In genomic region chr13:51804295-51805172, GRCh38 we compare ENCODE assay signal across 8 cellular contexts. TPM values are rescaled to one million over a fixed set of nuclear protein-coding genes. Genes with fewer than 3 reads are reported as not detected.
DNase-seq lines count a peak whose midpoint lies in the region; ATAC-seq, FAIRE-seq and TF ChIP-seq lines count a peak whose summit lies in the region.

No MANE protein-coding gene starts in this region.

- H3K27me3 Mint-ChIP-seq in WTC11 (ENCODE audit: low read depth) (peaks cover 4% of the 10 kb centered on the region; the same call in 1 of the 2 replicates), naive B cell (no peaks in the 10 kb centered on the region)

- ATAC-seq in WTC11 = no peak
- ATAC-seq in naive B cell (ENCODE audit: low read depth in 2 of 2) = no peak
- ATAC-seq in upper lobe of left lung (ENCODE audit: low FRiP score in 2 of 2) = no peak

- POLR2A ChIA-PET in WTC11 (lab: Charles Lee) = no interaction called here

- no peak for TF ChIP-seq EP300 in upper lobe of left lung (IDR thresholded peaks at IDR 0.05)

- peaks cover 5% of the 10 kb centered on the region for H3K36me3 ChIP-seq in effector memory CD4-positive, alpha-beta T cell (ENCODE audit: control insufficient read depth, insufficient read depth, low read length)
- no peaks in the 10 kb centered on the region for H3K36me3 ChIP-seq in upper lobe of left lung

- no peaks in the 10 kb centered on the region for H3K36me3 Mint-ChIP-seq in WTC11
- H3K36me3 Mint-ChIP-seq in naive B cell = no peaks in the 10 kb centered on the region

- H3K4me3 ChIP-seq in effector memory CD4-positive, alpha-beta T cell (ENCODE audit: insufficient read depth, low read depth, low read length, poor library complexity, severe bottlenecking) = peak overlapping the region; percentile 61
- H3K4me3 ChIP-seq in upper lobe of left lung = peak overlapping the region; percentile 59 to 78 (median 72)

- DNase-seq in NCI-H748 (lab: John Stamatoyannopoulos, UW; ENCODE audit: unreplicated experiment) = peak; percentile 49
- no peak for DNase-seq in NCI-H748 treated with DMSO at 0.1 percent for 48 hours (lab: John Stamatoyannopoulos, UW)
- DNase-seq in WTC11 (ENCODE audit: low spot score) = no peak
- peak in 2 of 3 donors; percentile 24 to 33 for DNase-seq in effector memory CD4-positive, alpha-beta T cell
- peak; percentile 25 for DNase-seq in naive B cell
- no peak for DNase-seq in upper lobe of left lung
- no peak for DNase-seq in kidney glomerular epithelial cell (lab: John Stamatoyannopoulos, UW)
- no peak for DNase-seq in H54 (ENCODE audit: insufficient read length, low spot score)

- TF ChIP-seq POLR2A in upper lobe of left lung (IDR thresholded peaks at IDR 0.05) = no peak
- no peak for TF ChIP-seq POLR2A in H54 (IDR thresholded peaks at IDR 0.05; ENCODE audit: low read depth, low read length)

- H3K27ac Mint-ChIP-seq in WTC11 = 0 out of 2 replicates have a peak overlapping the region, but pooled peaks have one; percentile 57
- peak overlapping the region; percentile 95 to 99 (median 98) for H3K27ac Mint-ChIP-seq in naive B cell

- H3K4me1 ChIP-seq in effector memory CD4-positive, alpha-beta T cell (ENCODE audit: control insufficient read depth, insufficient read depth, low read length, poor library complexity, severe bottlenecking) = peaks cover 42% of the 10 kb centered on the region
- H3K4me1 ChIP-seq in upper lobe of left lung = peaks cover 32 to 45% (median 40%) of the 10 kb centered on the region in 4 donors

- H3K9me3 Mint-ChIP-seq in WTC11 (peaks cover 7% of the 10 kb centered on the region), naive B cell (peaks cover 0 to 5% (median 0%) of the 10 kb centered on the region in 7 donors)

- no peak for TF ChIP-seq CTCF in WTC11 (IDR thresholded peaks at IDR 0.05)
- no peak for TF ChIP-seq CTCF in upper lobe of left lung (IDR thresholded peaks at IDR 0.05)

- FAIRE-seq in H54 (lab: Jason Lieb, UNC) = no peak

- H3K27ac ChIP-seq in effector memory CD4-positive, alpha-beta T cell (ENCODE audit: insufficient read depth, low read length, poor library complexity, severe bottlenecking) = peak overlapping the region; percentile 99
- peak overlapping the region; percentile 97 to 100 (median 100) for H3K27ac ChIP-seq in upper lobe of left lung

- H3K4me3 Mint-ChIP-seq in WTC11 (peak overlapping the region; percentile 83), naive B cell (peak overlapping the region; percentile 86 to 95 (median 90))

- CTCF ChIA-PET in WTC11 (lab: Charles Lee) = interaction anchor here (0.9 to 1.2 kb wide), 2 partner anchors 11 to 41 kb away, joined by 3 to 9 read pairs; no protein-coding TSS in a partner anchor

- H3K4me1 Mint-ChIP-seq in WTC11 (peaks cover 49% of the 10 kb centered on the region), naive B cell (peaks cover 18 to 43% (median 33%) of the 10 kb centered on the region in 3 donors)

- H3K27me3 ChIP-seq in effector memory CD4-positive, alpha-beta T cell (replicated peaks; ENCODE audit: control insufficient read depth, insufficient read depth, low read length, poor library complexity, severe bottlenecking) = no peaks in the 10 kb centered on the region
- H3K27me3 ChIP-seq in upper lobe of left lung = no peaks in the 10 kb centered on the region

- no peaks in the 10 kb centered on the region for H3K9me3 ChIP-seq in effector memory CD4-positive, alpha-beta T cell (ENCODE audit: control insufficient read depth, low read length)
- no peaks in the 10 kb centered on the region for H3K9me3 ChIP-seq in upper lobe of left lung

- 16 to 31% methylated on average over 13 to 31 of the region's 31 CpGs for WGBS in upper lobe of left lung, 2 donors

TF ChIP-seq in WTC11, 78 proteins besides CTCF, POLR2A, EP300 and RAD21:
- no peak for TF ChIP-seq ATF1 (CRISPR knock-in tag; IDR thresholded peaks at IDR 0.05)
- no peak for TF ChIP-seq IRF2 (CRISPR knock-in tag; IDR thresholded peaks at IDR 0.05; ENCODE audit: borderline replicate concordance, low read depth)
- TF ChIP-seq ZNF396 (CRISPR knock-in tag; IDR thresholded peaks at IDR 0.05; ENCODE audit: borderline replicate concordance) = no peak
- peak; percentile 42; the same call in 1 of the 2 replicates for TF ChIP-seq ETV6 (CRISPR knock-in tag; IDR thresholded peaks at IDR 0.05)
- TF ChIP-seq ELF4 (CRISPR knock-in tag; IDR thresholded peaks at IDR 0.05; ENCODE audit: low read depth) = no peak
- TF ChIP-seq ESRRA (CRISPR knock-in tag; IDR thresholded peaks at IDR 0.05; ENCODE audit: borderline replicate concordance) = 0 out of 2 replicates have a peak, but pooled peaks have one; percentile 10
- TF ChIP-seq, protein P1, sequence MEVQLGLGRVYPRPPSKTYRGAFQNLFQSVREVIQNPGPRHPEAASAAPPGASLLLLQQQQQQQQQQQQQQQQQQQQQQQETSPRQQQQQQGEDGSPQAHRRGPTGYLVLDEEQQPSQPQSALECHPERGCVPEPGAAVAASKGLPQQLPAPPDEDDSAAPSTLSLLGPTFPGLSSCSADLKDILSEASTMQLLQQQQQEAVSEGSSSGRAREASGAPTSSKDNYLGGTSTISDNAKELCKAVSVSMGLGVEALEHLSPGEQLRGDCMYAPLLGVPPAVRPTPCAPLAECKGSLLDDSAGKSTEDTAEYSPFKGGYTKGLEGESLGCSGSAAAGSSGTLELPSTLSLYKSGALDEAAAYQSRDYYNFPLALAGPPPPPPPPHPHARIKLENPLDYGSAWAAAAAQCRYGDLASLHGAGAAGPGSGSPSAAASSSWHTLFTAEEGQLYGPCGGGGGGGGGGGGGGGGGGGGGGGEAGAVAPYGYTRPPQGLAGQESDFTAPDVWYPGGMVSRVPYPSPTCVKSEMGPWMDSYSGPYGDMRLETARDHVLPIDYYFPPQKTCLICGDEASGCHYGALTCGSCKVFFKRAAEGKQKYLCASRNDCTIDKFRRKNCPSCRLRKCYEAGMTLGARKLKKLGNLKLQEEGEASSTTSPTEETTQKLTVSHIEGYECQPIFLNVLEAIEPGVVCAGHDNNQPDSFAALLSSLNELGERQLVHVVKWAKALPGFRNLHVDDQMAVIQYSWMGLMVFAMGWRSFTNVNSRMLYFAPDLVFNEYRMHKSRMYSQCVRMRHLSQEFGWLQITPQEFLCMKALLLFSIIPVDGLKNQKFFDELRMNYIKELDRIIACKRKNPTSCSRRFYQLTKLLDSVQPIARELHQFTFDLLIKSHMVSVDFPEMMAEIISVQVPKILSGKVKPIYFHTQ (CRISPR knock-in tag; IDR thresholded peaks at IDR 0.05) = no peak
- TF ChIP-seq ERG (CRISPR knock-in tag; IDR thresholded peaks at IDR 0.05) = no peak
- TF ChIP-seq, protein P2, sequence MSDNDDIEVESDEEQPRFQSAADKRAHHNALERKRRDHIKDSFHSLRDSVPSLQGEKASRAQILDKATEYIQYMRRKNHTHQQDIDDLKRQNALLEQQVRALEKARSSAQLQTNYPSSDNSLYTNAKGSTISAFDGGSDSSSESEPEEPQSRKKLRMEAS (CRISPR knock-in tag; IDR thresholded peaks at IDR 0.05) = 0 out of 2 replicates have a peak, but pooled peaks have one; percentile 40
- no peak for TF ChIP-seq GRHL2 (CRISPR knock-in tag; IDR thresholded peaks at IDR 0.05; ENCODE audit: insufficient replicate concordance, severe bottlenecking)
TF ChIP-seq in WTC11: peak in this region for 3.

RNA-seq across cellular contexts. Expression of gene DHRS12, which starts 0.6 kb away (rescaled TPM):
- total RNA-seq in WTC11 (2021) (10.2 to 14.8 TPM (median 12.9 TPM) in 3 replicates), upper lobe of left lung (10 to 100 TPM; 11.7 to 19.1 (median 17.6) TPM)
- 10 to 100 TPM; 18.5 to 26.6 (median 22.3) TPM for polyA plus RNA-seq in naive B cell (ENCODE audit: low read depth in 6 of 6)

RNA-seq across cellular contexts. Expression of gene TMEM272, which starts 40.4 kb away (rescaled TPM):
- total RNA-seq in WTC11 (2021) = 0.09 to 0.21 TPM in 2 of 3 replicates, not detected in the other
- polyA plus RNA-seq in naive B cell (ENCODE audit: low read depth in 6 of 6) = under 1 TPM in 2 of 6 donors, not detected in 4; 0.09 to 0.11 TPM
- under 1 TPM in 3 of 6 donors, not detected in 3; 0.13 to 0.44 (median 0.17) TPM for total RNA-seq in upper lobe of left lung

RNA-seq across cellular contexts. Expression of gene CCDC70, which starts 57.2 kb away (rescaled TPM):
- total RNA-seq in WTC11 (2021) (not detected in 3 replicates), upper lobe of left lung (not detected)
- not detected for polyA plus RNA-seq in naive B cell (ENCODE audit: low read depth in 6 of 6)

Comparison
In these comparisons a context has a peak if more than half of its experiments do, and no peak if none do; other contexts are left out.
1. DNase-seq: peak in NCI-H748 (single experiment), effector memory CD4-positive, alpha-beta T cell (2 of 3) and naive B cell (single experiment); none in NCI-H748 treated with DMSO at 0.1 percent for 48 hours (single experiment), WTC11 (single experiment), upper lobe of left lung (0 of 2), kidney glomerular epithelial cell (single experiment) and H54 (single experiment).